ENCODE assay signal across 23 cellular contexts in the genomic region with DNA sequence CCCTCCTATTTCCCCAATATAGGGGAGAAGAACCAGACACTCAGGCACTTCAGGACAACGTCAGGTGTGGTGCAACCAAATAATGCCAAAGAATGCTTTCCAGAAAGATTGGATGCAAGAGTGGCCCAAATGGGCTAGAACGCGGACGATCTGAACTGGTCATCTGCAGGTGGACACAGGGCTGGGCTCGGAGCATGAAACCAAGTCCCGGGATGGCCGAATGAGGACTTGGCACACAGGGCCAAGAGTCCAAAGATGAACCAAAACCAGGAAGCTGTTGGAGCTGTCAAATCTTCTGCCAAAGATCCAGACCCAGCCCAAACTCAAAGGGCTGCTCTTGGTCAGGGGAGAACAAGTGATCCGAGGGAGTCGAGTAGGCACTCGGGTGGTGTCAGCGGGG.
DNase-seq lines count a peak whose midpoint lies in the region; ATAC-seq and TF ChIP-seq lines count a peak whose summit lies in the region.
"Had no signal": no experiment of that assay in that cellular context is flagged by ENCODE, and none has a peak within 500 bp of the region (broad histone marks: within the 10 kb centered on the region; RNA-seq: fewer than 3 reads in every experiment).

No MANE protein-coding gene starts in this region.

- H3K4me3 Mint-ChIP-seq in dendritic cell treated with granulocyte-macrophage colony-stimulating factor and Interleukin-4, amounts not matched to agents 40 ng/mL and 50 ng/mL, for 4 days: no peak overlapping the region
- H3K4me3 Mint-ChIP-seq: CD4-positive, CD25-positive, alpha-beta regulatory T cell; HFFc6 had no signal

- no peak for TF ChIP-seq CTCF in parathyroid adenoma (IDR thresholded peaks at IDR 0.05)

- H3K27ac ChIP-seq in parathyroid adenoma: no peak overlapping the region
- H3K27ac ChIP-seq: BLaER1, PC-9, SJSA1 had no signal

- ATAC-seq in Right ventricle myocardium superior (ENCODE audit: poor library complexity) (peak; percentile 12), left ventricle myocardium superior (no peak), GM21529 (IDR thresholded peaks at IDR 0.05; ENCODE audit: unreplicated experiment) (no peak), HG03354 (IDR thresholded peaks at IDR 0.05; ENCODE audit: poor library complexity, severe bottlenecking, unreplicated experiment) (no peak)
- ATAC-seq: GM12878 had no signal

- intact Hi-C loops in Right ventricle myocardium superior (cut with DNase I) (no loop called here), left ventricle myocardium superior (cut with micrococcal nuclease) (no loop called here)
- intact Hi-C loops in dendritic cell treated with granulocyte-macrophage colony-stimulating factor and Interleukin-4, amounts not matched to agents 40 ng/mL and 50 ng/mL, for 4 days (cut with micrococcal nuclease): no loop called here

- no peaks in the 10 kb centered on the region for H3K36me3 Mint-ChIP-seq in dendritic cell treated with granulocyte-macrophage colony-stimulating factor and Interleukin-4, amounts not matched to agents 40 ng/mL and 50 ng/mL, for 4 days (ENCODE audit: low read depth)
- H3K36me3 Mint-ChIP-seq: CD4-positive, CD25-positive, alpha-beta regulatory T cell had no signal

- H3K79me2 ChIP-seq in parathyroid adenoma: no peaks in the 10 kb centered on the region

- H3K4me1 ChIP-seq in parathyroid adenoma: peaks cover 15% of the 10 kb centered on the region
- H3K4me1 ChIP-seq: HAP-1, SJSA1 had no signal

- no peaks in the 10 kb centered on the region for H3K27me3 ChIP-seq in parathyroid adenoma (ENCODE audit: control insufficient read depth, insufficient read depth, low read length)
- H3K27me3 ChIP-seq: BLaER1, SJSA1 had no signal

- H3K9me3 Mint-ChIP-seq in dendritic cell treated with granulocyte-macrophage colony-stimulating factor and Interleukin-4, amounts not matched to agents 40 ng/mL and 50 ng/mL, for 4 days: peaks cover 7% of the 10 kb centered on the region
- H3K9me3 Mint-ChIP-seq: CD4-positive, CD25-positive, alpha-beta regulatory T cell; HFFc6 had no signal

- H3K4me2 ChIP-seq in parathyroid adenoma (ENCODE audit: low read length): no peak overlapping the region
- H3K4me2 ChIP-seq: BLaER1, PC-9 had no signal

- DNase-seq in Right ventricle myocardium superior (no peak), left ventricle myocardium superior (no peak), NCI-H2081 treated with DMSO at 0.1 percent for 48 hours (lab: John Stamatoyannopoulos, UW) (no peak)
- DNase-seq: COR-L47, DMS53, GOT3, HFFc6, NCI-H1105 treated with DMSO at 0.1 percent for 48 hours, NCI-H2029, NCI-H446 treated with DMSO at 0.1 percent for 48 hours, NCI-H526, NCI-H82, PC-9 had no signal

- H3K27ac Mint-ChIP-seq in dendritic cell treated with granulocyte-macrophage colony-stimulating factor and Interleukin-4, amounts not matched to agents 40 ng/mL and 50 ng/mL, for 4 days: peak overlapping the region; percentile 66
- H3K27ac Mint-ChIP-seq: HFFc6 had no signal

- H3K4me3 ChIP-seq in parathyroid adenoma (ENCODE audit: low read depth, low read length): no peak overlapping the region
- H3K4me3 ChIP-seq: BLaER1, GM12878, HAP-1, K562, PC-9, SJSA1 had no signal

- H2AFZ ChIP-seq in parathyroid adenoma: peak overlapping the region; percentile 6
- H2AFZ ChIP-seq: PC-9 had no signal

- no peaks in the 10 kb centered on the region for H3K9me3 ChIP-seq in parathyroid adenoma (ENCODE audit: control insufficient read depth, low read length)
- H3K9me3 ChIP-seq: BLaER1, HAP-1, SJSA1 had no signal

- peaks cover 27% of the 10 kb centered on the region for H3K4me1 Mint-ChIP-seq in dendritic cell treated with granulocyte-macrophage colony-stimulating factor and Interleukin-4, amounts not matched to agents 40 ng/mL and 50 ng/mL, for 4 days (ENCODE audit: low read depth)

- no peaks in the 10 kb centered on the region for H3K27me3 Mint-ChIP-seq in dendritic cell treated with granulocyte-macrophage colony-stimulating factor and Interleukin-4, amounts not matched to agents 40 ng/mL and 50 ng/mL, for 4 days
- H3K27me3 Mint-ChIP-seq: CD4-positive, CD25-positive, alpha-beta regulatory T cell had no signal

- no peaks in the 10 kb centered on the region for H3K36me3 ChIP-seq in parathyroid adenoma (ENCODE audit: control insufficient read depth, insufficient read depth, low read length)
- H3K36me3 ChIP-seq: BLaER1, HAP-1, SJSA1 had no signal

- no peak overlapping the region for H3K9ac ChIP-seq in parathyroid adenoma
- H3K9ac ChIP-seq: BLaER1 had no signal
